Comparison of ENCODE assay signal across 1 cellular context in genomic region chr6:41966961-41967311, GRCh38.
A peak's percentile ranks its signal among the peaks of the same experiment; 100 is the strongest.
TF ChIP-seq lines count a peak whose summit lies in the region.

No MANE protein-coding gene starts in this region.

TF ChIP-seq in K562, 482 proteins besides CTCF, POLR2A, EP300 and RAD21 (continued from another document):
- TF ChIP-seq CREB1 (IDR thresholded peaks at IDR 0.05) (no peak), CREB1 (CRISPR knock-in tag; IDR thresholded peaks at IDR 0.05) (no peak), EP400 (IDR thresholded peaks at IDR 0.05) (peak; percentile 60), FOXJ2 (tag; IDR thresholded peaks at IDR 0.05) (0 out of 2 replicates have a peak, but pooled peaks have one; percentile 27), HINFP (tag; conservative IDR thresholded peaks at IDR 0.05; ENCODE audit: low read depth) (no peak), ATF4 (CRISPR knock-in tag; IDR thresholded peaks at IDR 0.05) (no peak), HEY1 (CRISPR knock-in tag; IDR thresholded peaks at IDR 0.05; ENCODE audit: borderline replicate concordance) (no peak), KAT7 (CRISPR knock-in tag; IDR thresholded peaks at IDR 0.05; ENCODE audit: borderline replicate concordance) (no peak), PURB (CRISPR knock-in tag; IDR thresholded peaks at IDR 0.05; ENCODE audit: low read depth) (no peak), SMAD4 (CRISPR knock-in tag; conservative IDR thresholded peaks at IDR 0.05) (peak; percentile 39; the same call in 1 of the 2 replicates), SAFB2 (IDR thresholded peaks at IDR 0.05; ENCODE audit: borderline replicate concordance, low read depth, low read length, severe bottlenecking) (no peak), ARID3B (CRISPR knock-in tag; IDR thresholded peaks at IDR 0.05; ENCODE audit: borderline replicate concordance) (no peak), ZBTB1 (CRISPR knock-in tag; IDR thresholded peaks at IDR 0.05; ENCODE audit: borderline replicate concordance, low read depth) (no peak), GATAD2B (IDR thresholded peaks at IDR 0.05; ENCODE audit: borderline replicate concordance) (peak; percentile 26; the same call in 1 of the 2 replicates), ZNF830 (CRISPR knock-in tag; IDR thresholded peaks at IDR 0.05) (no peak), HNRNPH1 (optimal IDR thresholded peaks at IDR 0.05; ENCODE audit: low read depth, low read length) (no peak), NCOR1 (IDR thresholded peaks at IDR 0.05) (peak; percentile 10; the same call in 1 of the 2 replicates), PATZ1 (CRISPR knock-in tag; IDR thresholded peaks at IDR 0.05; ENCODE audit: borderline replicate concordance) (no peak), HDAC1 (IDR thresholded peaks at IDR 0.05) (no peak), E2F6 (IDR thresholded peaks at IDR 0.05; ENCODE audit: borderline replicate concordance in 1 of 2, extremely low read depth in 1 of 2, insufficient read depth in 1 of 2, insufficient read length in 1 of 2, low read depth in 1 of 2, low read length in 1 of 2, poor library complexity in 1 of 2, severe bottlenecking in 1 of 2) (peak in 1 of 2 experiments; percentile 22), NRF1 (conservative IDR thresholded peaks at IDR 0.05 in 1 of 2, IDR thresholded peaks at IDR 0.05 in 1 of 2) (no peak), NFRKB (IDR thresholded peaks at IDR 0.05; ENCODE audit: low read depth) (0 out of 2 replicates have a peak, but pooled peaks have one; percentile 77), VEZF1 (CRISPR knock-in tag; IDR thresholded peaks at IDR 0.05) (peak; percentile 25; the same call in 1 of the 2 replicates), EHMT2 (IDR thresholded peaks at IDR 0.05) (no peak), ZNF239 (CRISPR knock-in tag; IDR thresholded peaks at IDR 0.05) (no peak), FOXP1 (CRISPR knock-in tag; IDR thresholded peaks at IDR 0.05) (no peak), SRSF3 (IDR thresholded peaks at IDR 0.05; ENCODE audit: insufficient read depth, low read length) (no peak), HOXB6 (CRISPR knock-in tag; IDR thresholded peaks at IDR 0.05; ENCODE audit: borderline replicate concordance) (no peak), SUPT5H (IDR thresholded peaks at IDR 0.05) (no peak), RFX5 (IDR thresholded peaks at IDR 0.05; ENCODE audit: low read depth, low read length) (no peak), MTF1 (CRISPR knock-in tag; IDR thresholded peaks at IDR 0.05; ENCODE audit: borderline replicate concordance) (no peak), DACH1 (IDR thresholded peaks at IDR 0.05; ENCODE audit: partially characterized antibody) (no peak), TOE1 (IDR thresholded peaks at IDR 0.05; ENCODE audit: borderline replicate concordance) (0 out of 2 replicates have a peak, but pooled peaks have one; percentile 9), TOE1 (CRISPR knock-in tag; IDR thresholded peaks at IDR 0.05; ENCODE audit: borderline replicate concordance, low read depth) (no peak), PHB (CRISPR knock-in tag; IDR thresholded peaks at IDR 0.05) (no peak), THRAP3 (IDR thresholded peaks at IDR 0.05; ENCODE audit: borderline replicate concordance) (no peak), MECOM (CRISPR knock-in tag; IDR thresholded peaks at IDR 0.05) (no peak), MAFF (IDR thresholded peaks at IDR 0.05; ENCODE audit: low read length) (peak; percentile 94), ZNF316 (IDR thresholded peaks at IDR 0.05) (peak; percentile 98), PHF21A (IDR thresholded peaks at IDR 0.05; ENCODE audit: borderline replicate concordance, low read depth) (no peak), TFAM (CRISPR knock-in tag; conservative IDR thresholded peaks at IDR 0.05) (no peak), ZNF134 (CRISPR knock-in tag; conservative IDR thresholded peaks at IDR 0.05) (no peak; the same call in 1 of the 2 replicates), GTF3C2 (IDR thresholded peaks at IDR 0.05; ENCODE audit: borderline replicate concordance, extremely low read depth, insufficient read length) (no peak), PHF20 (IDR thresholded peaks at IDR 0.05; ENCODE audit: partially characterized antibody) (no peak), KLF16 (IDR thresholded peaks at IDR 0.05) (no peak), C11orf30 (IDR thresholded peaks at IDR 0.05; ENCODE audit: low read depth) (peak; percentile 97)
TF ChIP-seq in K562: peak in this region for 46.
